Comparison of ENCODE assay signal across 22 cellular contexts in the genomic region with DNA sequence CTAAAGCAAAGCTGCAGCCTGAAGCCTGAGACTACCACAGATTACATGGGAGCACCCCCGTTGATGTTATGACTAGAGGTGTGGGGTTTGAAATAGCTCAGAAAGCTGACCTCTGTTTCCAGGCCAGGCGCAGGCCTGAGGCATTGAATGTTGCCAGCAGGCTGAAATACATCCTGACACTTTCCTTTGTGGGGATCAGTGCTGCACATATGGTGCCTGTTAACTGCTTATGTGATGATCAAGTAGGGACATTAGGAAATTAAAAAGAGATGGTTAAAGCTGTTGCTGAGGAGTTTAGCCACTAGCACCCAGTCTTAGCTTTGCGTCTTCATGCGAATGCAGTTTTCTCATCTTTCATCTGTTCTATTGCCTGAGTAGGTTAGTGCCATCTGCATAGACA.
DNase-seq lines count a peak whose midpoint lies in the region; ATAC-seq and TF ChIP-seq lines count a peak whose summit lies in the region.
"Had no signal": no experiment of that assay in that cellular context is flagged by ENCODE, and none has a peak within 500 bp of the region (broad histone marks: within the 10 kb centered on the region; RNA-seq: fewer than 3 reads in every experiment).

No MANE protein-coding gene starts in this region.

- no peaks in the 10 kb centered on the region for H3K4me1 ChIP-seq in ovary (ENCODE audit: insufficient read depth)

- H3K9me3 ChIP-seq in ovary, result no peaks in the 10 kb centered on the region
- H3K9me3 ChIP-seq: HAP-1 had no signal

- TF ChIP-seq EP300 in ovary (IDR thresholded peaks at IDR 0.05), result no peak

- DNase-seq in NCI-H82 (lab: John Stamatoyannopoulos, UW), result peak; percentile 45
- no peak for DNase-seq in NCI-H82 treated with DMSO at 0.1 percent for 48 hours (lab: John Stamatoyannopoulos, UW; ENCODE audit: unreplicated experiment)
- peak; percentile 57 for DNase-seq in D341Med (ENCODE audit: low spot score)
- peak; percentile 87 for DNase-seq in NCI-H524 treated with DMSO at 0.1 percent for 48 hours (lab: John Stamatoyannopoulos, UW)
- DNase-seq in glutamatergic neuron, result no peak
- DNase-seq in ovary, result no peak
- no peak for DNase-seq in NCI-H2227 (lab: John Stamatoyannopoulos, UW; ENCODE audit: unreplicated experiment)
- DNase-seq in natural killer cell treated with Interleukin-12 subunit alpha and Interleukin-12 subunit beta and Interleukin-15 and Interleukin-18, amount 100 ng/mL, for 72 hours (ENCODE audit: low spot score), result no peak
- DNase-seq: C1 segment of cervical spinal cord; Calu3; CD4-positive, alpha-beta memory T cell; COR-L47; DMS 273 treated with DMSO at 0.1 percent for 48 hours; DMS79; EL; GDM1; GOT3; HFFc6 had no signal

- intact Hi-C loops in ovary (cut with DNase I), result no loop called here

- H3K36me3 ChIP-seq in ovary, result no peaks in the 10 kb centered on the region
- H3K36me3 ChIP-seq: HAP-1 had no signal

- peak overlapping the region; percentile 56 for H3K27ac Mint-ChIP-seq in glutamatergic neuron (ENCODE audit: unreplicated experiment)
- no peak overlapping the region for H3K27ac Mint-ChIP-seq in natural killer cell treated with Interleukin-12 subunit alpha and Interleukin-12 subunit beta and Interleukin-15 and Interleukin-18, amount 100 ng/mL, for 72 hours
- H3K27ac Mint-ChIP-seq: B cell; CD4-positive, alpha-beta memory T cell; HFFc6 had no signal

- TF ChIP-seq POLR2A in ovary (IDR thresholded peaks at IDR 0.05), result no peak

- no peak overlapping the region for H3K4me3 Mint-ChIP-seq in glutamatergic neuron (ENCODE audit: unreplicated experiment)
- H3K4me3 Mint-ChIP-seq in natural killer cell treated with Interleukin-12 subunit alpha and Interleukin-12 subunit beta and Interleukin-15 and Interleukin-18, amount 100 ng/mL, for 72 hours, result no peak overlapping the region
- H3K4me3 Mint-ChIP-seq: B cell; CD4-positive, alpha-beta memory T cell; HFFc6 had no signal

- peaks cover 3% of the 10 kb centered on the region for H3K27me3 Mint-ChIP-seq in glutamatergic neuron (ENCODE audit: unreplicated experiment)
- H3K27me3 Mint-ChIP-seq in natural killer cell treated with Interleukin-12 subunit alpha and Interleukin-12 subunit beta and Interleukin-15 and Interleukin-18, amount 100 ng/mL, for 72 hours, result no peaks in the 10 kb centered on the region
- H3K27me3 Mint-ChIP-seq: CD4-positive, alpha-beta memory T cell had no signal

- no peak for ATAC-seq in natural killer cell treated with Interleukin-12 subunit alpha and Interleukin-12 subunit beta and Interleukin-15 and Interleukin-18, amount 100 ng/mL, for 72 hours
- ATAC-seq: GM12878 had no signal

- H3K36me3 Mint-ChIP-seq in glutamatergic neuron (ENCODE audit: unreplicated experiment), result no peaks in the 10 kb centered on the region
- no peaks in the 10 kb centered on the region for H3K36me3 Mint-ChIP-seq in natural killer cell treated with Interleukin-12 subunit alpha and Interleukin-12 subunit beta and Interleukin-15 and Interleukin-18, amount 100 ng/mL, for 72 hours
- H3K36me3 Mint-ChIP-seq: CD4-positive, alpha-beta memory T cell had no signal

- no peak overlapping the region for H3K4me3 ChIP-seq in ovary
- H3K4me3 ChIP-seq: GM12878, HAP-1 had no signal

- no peak overlapping the region for H3K27ac ChIP-seq in ovary
- H3K27ac ChIP-seq: 22Rv1 had no signal

- peaks cover 30% of the 10 kb centered on the region for H3K4me1 Mint-ChIP-seq in glutamatergic neuron (ENCODE audit: low read depth, unreplicated experiment)
- no peaks in the 10 kb centered on the region for H3K4me1 Mint-ChIP-seq in natural killer cell treated with Interleukin-12 subunit alpha and Interleukin-12 subunit beta and Interleukin-15 and Interleukin-18, amount 100 ng/mL, for 72 hours (ENCODE audit: low read depth in 2 of 2)
- H3K4me1 Mint-ChIP-seq: CD4-positive, alpha-beta memory T cell had no signal

- peaks cover 4% of the 10 kb centered on the region for H3K9me3 Mint-ChIP-seq in glutamatergic neuron (ENCODE audit: unreplicated experiment)
- peaks cover 8% of the 10 kb centered on the region for H3K9me3 Mint-ChIP-seq in natural killer cell treated with Interleukin-12 subunit alpha and Interleukin-12 subunit beta and Interleukin-15 and Interleukin-18, amount 100 ng/mL, for 72 hours
- H3K9me3 Mint-ChIP-seq: CD4-positive, alpha-beta memory T cell had no signal

- TF ChIP-seq CTCF in glutamatergic neuron (IDR thresholded peaks at IDR 0.05; ENCODE audit: partially characterized antibody, unreplicated experiment) (no peak), ovary (IDR thresholded peaks at IDR 0.05) (no peak)

- H3K27me3 ChIP-seq in ovary, result no peaks in the 10 kb centered on the region

- WGBS in ovary, 3 donors, result 86 to 94% (median 92%) methylated on average over 4 of the region's 4 CpGs

Comparison
In these comparisons a context has a peak if more than half of its experiments do, and no peak if none do; other contexts are left out.
1. DNase-seq: peak in NCI-H82 (single experiment), D341Med (single experiment) and NCI-H524 treated with DMSO at 0.1 percent for 48 hours (single experiment); none in NCI-H82 treated with DMSO at 0.1 percent for 48 hours (single experiment), glutamatergic neuron (single experiment), ovary (0 of 5), NCI-H2227 (single experiment) and natural killer cell treated with Interleukin-12 subunit alpha and Interleukin-12 subunit beta and Interleukin-15 and Interleukin-18, amount 100 ng/mL, for 72 hours (single experiment).